ENCODE assay signal across 11 cellular contexts in genomic region chr2:176132397-176133086, GRCh38. TPM values are rescaled to one million over a fixed set of nuclear protein-coding genes. Genes with fewer than 3 reads are reported as not detected.
DNase-seq lines count a peak whose midpoint lies in the region; ATAC-seq and TF ChIP-seq lines count a peak whose summit lies in the region.
"Had no signal": no experiment of that assay in that cellular context is flagged by ENCODE, and none has a peak within 500 bp of the region (broad histone marks: within the 10 kb centered on the region; RNA-seq: fewer than 3 reads in every experiment).

No MANE protein-coding gene starts in this region.

- H3K4me1 ChIP-seq in adipocyte (ENCODE audit: control insufficient read depth, insufficient read depth, low read length) (peaks cover 32% of the 10 kb centered on the region), vagina (peaks cover 24% of the 10 kb centered on the region)

- H3K4me3 ChIP-seq in adipocyte (ENCODE audit: low read length): peak overlapping the region; percentile 91
- H3K4me3 ChIP-seq in vagina: peak overlapping the region; percentile 9 to 25
- H3K4me3 ChIP-seq: cardiac muscle cell, left lung had no signal

- no peaks in the 10 kb centered on the region for H3K9me3 ChIP-seq in adipocyte (ENCODE audit: control insufficient read depth, low read length)
- no peaks in the 10 kb centered on the region for H3K9me3 ChIP-seq in vagina
- H3K9me3 ChIP-seq: left lung had no signal

- no peak for TF ChIP-seq POLR2A in vagina (IDR thresholded peaks at IDR 0.05)

- H3K36me3 ChIP-seq in adipocyte (ENCODE audit: control insufficient read depth, insufficient read depth, low read length, severe bottlenecking) (no peaks in the 10 kb centered on the region), vagina (no peaks in the 10 kb centered on the region)
- H3K36me3 ChIP-seq: cardiac muscle cell, left lung had no signal

- H3K27ac Mint-ChIP-seq in stimulated activated naive CD8-positive, alpha-beta T cell treated with anti-CD3 and anti-CD28 coated beads, Interleukin-15, Interleukin-2, amounts not matched to agents 100 ng/mL and 50 ng/mL, for 24 hours: peak overlapping the region; percentile 42
- no peak overlapping the region for H3K27ac Mint-ChIP-seq in glutamatergic neuron (ENCODE audit: unreplicated experiment)

- peaks cover 84% of the 10 kb centered on the region for H3K27me3 Mint-ChIP-seq in stimulated activated naive CD8-positive, alpha-beta T cell treated with anti-CD3 and anti-CD28 coated beads, Interleukin-15, Interleukin-2, amounts not matched to agents 100 ng/mL and 50 ng/mL, for 24 hours
- H3K27me3 Mint-ChIP-seq in glutamatergic neuron (ENCODE audit: unreplicated experiment): peaks cover 63% of the 10 kb centered on the region

- H3K27ac ChIP-seq in vagina: peak overlapping the region; percentile 83
- H3K27ac ChIP-seq: cardiac muscle cell, left lung had no signal

- peak overlapping the region; percentile 92 for H3K9ac ChIP-seq in adipocyte (ENCODE audit: low read length)

- TF ChIP-seq CTCF in vagina (IDR thresholded peaks at IDR 0.05): no peak
- TF ChIP-seq CTCF in glutamatergic neuron (IDR thresholded peaks at IDR 0.05; ENCODE audit: partially characterized antibody, unreplicated experiment): no peak

- peaks cover 6% of the 10 kb centered on the region for H3K36me3 Mint-ChIP-seq in stimulated activated naive CD8-positive, alpha-beta T cell treated with anti-CD3 and anti-CD28 coated beads, Interleukin-15, Interleukin-2, amounts not matched to agents 100 ng/mL and 50 ng/mL, for 24 hours (ENCODE audit: low read depth)
- H3K36me3 Mint-ChIP-seq in glutamatergic neuron (ENCODE audit: unreplicated experiment): no peaks in the 10 kb centered on the region

- ATAC-seq in stimulated activated naive CD8-positive, alpha-beta T cell treated with anti-CD3 and anti-CD28 coated beads, Interleukin-15, Interleukin-2, amounts not matched to agents 100 U/mL and 50 U/mL, for 24 hours: no peak
- ATAC-seq: left lung had no signal

- H3K27me3 ChIP-seq in adipocyte (replicated peaks; ENCODE audit: control insufficient read depth, insufficient read depth, low read length) (no peaks in the 10 kb centered on the region), vagina (peaks cover 5% of the 10 kb centered on the region)

- peak overlapping the region; percentile 80 for H3K4me3 Mint-ChIP-seq in stimulated activated naive CD8-positive, alpha-beta T cell treated with anti-CD3 and anti-CD28 coated beads, Interleukin-15, Interleukin-2, amounts not matched to agents 100 ng/mL and 50 ng/mL, for 24 hours
- H3K4me3 Mint-ChIP-seq in glutamatergic neuron (ENCODE audit: unreplicated experiment): no peak overlapping the region

- H3K9me3 Mint-ChIP-seq in stimulated activated naive CD8-positive, alpha-beta T cell treated with anti-CD3 and anti-CD28 coated beads, Interleukin-15, Interleukin-2, amounts not matched to agents 100 ng/mL and 50 ng/mL, for 24 hours: no peaks in the 10 kb centered on the region
- H3K9me3 Mint-ChIP-seq in glutamatergic neuron (ENCODE audit: unreplicated experiment): peaks cover 30% of the 10 kb centered on the region

- H3K4me1 Mint-ChIP-seq in stimulated activated naive CD8-positive, alpha-beta T cell treated with anti-CD3 and anti-CD28 coated beads, Interleukin-15, Interleukin-2, amounts not matched to agents 100 ng/mL and 50 ng/mL, for 24 hours (ENCODE audit: low read depth): peaks cover 43% of the 10 kb centered on the region
- peaks cover 7% of the 10 kb centered on the region for H3K4me1 Mint-ChIP-seq in glutamatergic neuron (ENCODE audit: low read depth, unreplicated experiment)

- intact Hi-C loops in vagina (cut with DNase I): no loop called here

- no peak for DNase-seq in stimulated activated naive CD8-positive, alpha-beta T cell treated with anti-CD3 and anti-CD28 coated beads, Interleukin-15, Interleukin-2, amounts not matched to agents 100 U/mL and 50 U/mL, for 24 hours
- DNase-seq in adipocyte (ENCODE audit: low read depth) (no peak), mesenteric fat pad (ENCODE audit: low spot score) (peak; percentile 73), vagina (ENCODE audit: extremely low spot score in 2 of 2) (no peak), glutamatergic neuron (no peak), NCI-H146 treated with DMSO at 0.1 percent for 48 hours (lab: John Stamatoyannopoulos, UW; ENCODE audit: unreplicated experiment) (no peak)
- DNase-seq in activated CD4-positive, CD25-positive, alpha-beta regulatory T cell treated with anti-CD3 and anti-CD28 coated beads, Interleukin-2, amount 50 U/mL, for 72 hours: no peak
- DNase-seq: DMS53, left lung had no signal

RNA-seq across cellular contexts. Expression of gene HOXD8, which starts 3.0 kb away (rescaled TPM):
- total RNA-seq in mesenteric fat pad (13.3 TPM), vagina (10.3 TPM), glutamatergic neuron (ENCODE audit: unreplicated experiment) (0.27 TPM)
- total RNA-seq: cardiac muscle cell had no signal

RNA-seq across cellular contexts. Expression of gene HOXD9, which starts 10.0 kb away (rescaled TPM):
- total RNA-seq in mesenteric fat pad: 6.1 TPM
- 12.5 TPM for total RNA-seq in vagina
- total RNA-seq in glutamatergic neuron (ENCODE audit: unreplicated experiment): 0.44 TPM
- total RNA-seq: cardiac muscle cell had no signal

RNA-seq across cellular contexts. Expression of gene HOXD10, which starts 16.0 kb away (rescaled TPM):
- total RNA-seq in mesenteric fat pad (1.7 TPM), vagina (19.6 TPM), glutamatergic neuron (ENCODE audit: unreplicated experiment) (not detected)
- total RNA-seq: cardiac muscle cell had no signal

RNA-seq across cellular contexts. Expression of gene HOXD4, which starts 18.8 kb away (rescaled TPM):
- 4.1 TPM for total RNA-seq in mesenteric fat pad
- total RNA-seq in vagina: 4.9 TPM
- not detected for total RNA-seq in glutamatergic neuron (ENCODE audit: unreplicated experiment)
- total RNA-seq: cardiac muscle cell had no signal

RNA-seq across cellular contexts. Expression of gene HOXD3, which starts 24.6 kb away (rescaled TPM):
- total RNA-seq in mesenteric fat pad (5.3 TPM), vagina (11.8 TPM), glutamatergic neuron (ENCODE audit: unreplicated experiment) (not detected)
